Comparison of ENCODE assay signal across 23 cellular contexts in genomic region chr11:70490723-70491558, GRCh38.
DNase-seq lines count a peak whose midpoint lies in the region; ATAC-seq and TF ChIP-seq lines count a peak whose summit lies in the region.
"Had no signal": no experiment of that assay in that cellular context is flagged by ENCODE, and none has a peak within 500 bp of the region (broad histone marks: within the 10 kb centered on the region; RNA-seq: fewer than 3 reads in every experiment).

No MANE protein-coding gene starts in this region.

- H3K4me3 ChIP-seq in Caco-2 (ENCODE audit: low read depth, low read length) (no peak overlapping the region), RWPE2 (ENCODE audit: severe bottlenecking) (no peak overlapping the region), lower lobe of right lung (no peak overlapping the region)
- H3K4me3 ChIP-seq: BLaER1 treated with 17β-estradiol and CSF1 and Interleukin-3, amounts not matched to agents 10 nM and 100 nM; GM23338; HAP-1; Peyer's patch had no signal

- no peaks in the 10 kb centered on the region for H3K4me1 Mint-ChIP-seq in Caco-2 (ENCODE audit: low read depth, unreplicated experiment)
- H3K4me1 Mint-ChIP-seq: CD8-positive, alpha-beta memory T cell; GM23338 had no signal

- no peaks in the 10 kb centered on the region for H3K4me1 ChIP-seq in Caco-2
- no peaks in the 10 kb centered on the region for H3K4me1 ChIP-seq in RWPE2 (ENCODE audit: insufficient read depth, poor library complexity, severe bottlenecking)
- no peaks in the 10 kb centered on the region for H3K4me1 ChIP-seq in lower lobe of right lung
- H3K4me1 ChIP-seq: HAP-1, Peyer's patch had no signal

- intact Hi-C loops in Caco-2 (cut with micrococcal nuclease; ENCODE audit: unreplicated experiment), result no loop called here
- intact Hi-C loops in lower lobe of right lung (cut with DNase I), result no loop called here

- ATAC-seq in RWPE2 (ENCODE audit: low read depth), result no peak
- ATAC-seq in lower lobe of right lung, result no peak
- peak; percentile 16 for ATAC-seq in stimulated activated naive CD8-positive, alpha-beta T cell treated with anti-CD3 and anti-CD28 coated beads, Interleukin-15, Interleukin-2, amounts not matched to agents 100 U/mL and 50 U/mL, for 24 hours
- ATAC-seq in HG02588 (IDR thresholded peaks at IDR 0.05; ENCODE audit: unreplicated experiment), result no peak
- no peak for ATAC-seq in HG03342 (IDR thresholded peaks at IDR 0.05; ENCODE audit: unreplicated experiment)
- ATAC-seq: GM23338 had no signal

- H3K9me3 ChIP-seq in Caco-2 (0 out of 2 replicates have a peak, but pooled peaks cover 13% of the 10 kb centered on the region), RWPE2 (ENCODE audit: severe bottlenecking) (no peaks in the 10 kb centered on the region), lower lobe of right lung (no peaks in the 10 kb centered on the region)
- H3K9me3 ChIP-seq: HAP-1 had no signal

- no peak overlapping the region for H3K4me3 Mint-ChIP-seq in Caco-2 (ENCODE audit: unreplicated experiment)
- H3K4me3 Mint-ChIP-seq: CD8-positive, alpha-beta memory T cell; GM23338 had no signal

- POLR2A ChIA-PET in Caco-2 (lab: Charles Lee), result no interaction called here

- BruUV-seq in Caco-2 (replicated peaks; lab: Mats Ljungman, UMichigan), result no TSS peak

- H3K27ac Mint-ChIP-seq in Caco-2 (ENCODE audit: unreplicated experiment), result peak overlapping the region; percentile 15
- H3K27ac Mint-ChIP-seq: CD8-positive, alpha-beta memory T cell; GM23338 had no signal

- H3K27me3 Mint-ChIP-seq in Caco-2 (ENCODE audit: insufficient read depth, unreplicated experiment), result no peaks in the 10 kb centered on the region

- CTCF ChIA-PET in Caco-2 (lab: Charles Lee), result no interaction called here

- TF ChIP-seq CTCF in Caco-2 (IDR thresholded peaks at IDR 0.05; ENCODE audit: insufficient read depth in 1 of 2, low read depth in 1 of 2, low read length in 1 of 2, severe bottlenecking in 1 of 2, unreplicated experiment in 1 of 2), result no peak
- TF ChIP-seq CTCF in RWPE2 (IDR thresholded peaks at IDR 0.05; ENCODE audit: poor library complexity, severe bottlenecking), result no peak
- TF ChIP-seq CTCF in lower lobe of right lung (IDR thresholded peaks at IDR 0.05), result no peak

- H3K27ac ChIP-seq in RWPE2 (ENCODE audit: poor library complexity, severe bottlenecking), result no peak overlapping the region
- no peak overlapping the region for H3K27ac ChIP-seq in lower lobe of right lung
- H3K27ac ChIP-seq: BLaER1 treated with 17β-estradiol and CSF1 and Interleukin-3, amounts not matched to agents 10 nM and 100 nM; HL-60; Peyer's patch had no signal

- peaks cover 9% of the 10 kb centered on the region for H3K9me3 Mint-ChIP-seq in Caco-2 (ENCODE audit: unreplicated experiment)

- H3K27me3 ChIP-seq in Caco-2 (replicated peaks; ENCODE audit: control insufficient read depth, insufficient read depth, low read length) (no peaks in the 10 kb centered on the region), RWPE2 (ENCODE audit: insufficient read depth, poor library complexity, severe bottlenecking) (no peaks in the 10 kb centered on the region), lower lobe of right lung (ENCODE audit: low read depth) (no peaks in the 10 kb centered on the region)
- H3K27me3 ChIP-seq: BLaER1 treated with 17β-estradiol and CSF1 and Interleukin-3, amounts not matched to agents 10 nM and 100 nM; Peyer's patch had no signal

- H3K36me3 ChIP-seq in Caco-2 (ENCODE audit: control insufficient read depth, insufficient read depth, low read length), result peaks cover 9% of the 10 kb centered on the region
- H3K36me3 ChIP-seq in RWPE2 (ENCODE audit: low read depth), result no peaks in the 10 kb centered on the region
- H3K36me3 ChIP-seq in lower lobe of right lung, result no peaks in the 10 kb centered on the region
- H3K36me3 ChIP-seq: HAP-1 had no signal

- H3K36me3 Mint-ChIP-seq in Caco-2 (ENCODE audit: insufficient read depth, unreplicated experiment), result peaks cover 91% of the 10 kb centered on the region
- H3K36me3 Mint-ChIP-seq: CD8-positive, alpha-beta memory T cell had no signal

- DNase-seq in Caco-2 (peak in 1 of 2 experiments; percentile 33), RWPE2 (ENCODE audit: low spot score) (peak; percentile 11), lower lobe of right lung (peak; percentile 10), AG08395 (ENCODE audit: low spot score) (no peak)
- no peak for DNase-seq in stimulated activated naive CD8-positive, alpha-beta T cell treated with anti-CD3 and anti-CD28 coated beads, Interleukin-15, Interleukin-2, amounts not matched to agents 100 U/mL and 50 U/mL, for 24 hours
- DNase-seq: DMS79; KBM-7; MM.1S; NCI-H1092; NCI-H1436 treated with DMSO at 0.1 percent for 48 hours; NCI-H2029 treated with DMSO at 0.1 percent for 48 hours; NCI-H226; NCI-H510A treated with DMSO at 0.1 percent for 48 hours; NCI-H774; NK-92 treated with Interleukin-12 subunit alpha and Interleukin-12 subunit beta, amount 100 ng/mL, for 24 hours had no signal

Comparison
In these comparisons a context has a peak if more than half of its experiments do, and no peak if none do; other contexts are left out.
1. DNase-seq: peak in RWPE2 (single experiment) and lower lobe of right lung (single experiment); none in stimulated activated naive CD8-positive, alpha-beta T cell treated with anti-CD3 and anti-CD28 coated beads, Interleukin-15, Interleukin-2, amounts not matched to agents 100 U/mL and 50 U/mL, for 24 hours (single experiment) and AG08395 (single experiment).